ENCODE assay signal across 9 cellular contexts in genomic region chr1:74468982-74469603, GRCh38. TPM values are rescaled to one million over a fixed set of nuclear protein-coding genes. Genes with fewer than 3 reads are reported as not detected.
A peak's percentile ranks its signal among the peaks of the same experiment; 100 is the strongest.
DNase-seq lines count a peak whose midpoint lies in the region; ATAC-seq, FAIRE-seq and TF ChIP-seq lines count a peak whose summit lies in the region.
"Had no signal": no experiment of that assay in that cellular context is flagged by ENCODE, and none has a peak within 500 bp of the region (broad histone marks: within the 10 kb centered on the region; RNA-seq: fewer than 3 reads in every experiment).

No MANE protein-coding gene starts in this region.

- TF ChIP-seq POLR2A in endothelial cell of umbilical vein (IDR thresholded peaks at IDR 0.05; ENCODE audit: low read depth, low read length) (no peak), gastrocnemius medialis (IDR thresholded peaks at IDR 0.05) (no peak)

- H3K4me3 Mint-ChIP-seq in neural progenitor cell = no peak overlapping the region

- peak; percentile 66 for DNase-seq in HT-29 (ENCODE audit: low spot score)
- peak; percentile 27 for DNase-seq in OCI-LY7 (ENCODE audit: low spot score)
- peak; percentile 53 for DNase-seq in endothelial cell of umbilical vein (ENCODE audit: low read depth, low spot score)
- peak; percentile 63 for DNase-seq in neural progenitor cell (ENCODE audit: low spot score)
- no peak for DNase-seq in gastrocnemius medialis
- DNase-seq in islet precursor cell = no peak

- H4K20me1 ChIP-seq in OCI-LY7 (ENCODE audit: insufficient read depth, low read length) (no peaks in the 10 kb centered on the region), endothelial cell of umbilical vein (replicated peaks; ENCODE audit: control insufficient read depth, extremely low read depth, insufficient read depth, low read length) (no peaks in the 10 kb centered on the region), neural progenitor cell (ENCODE audit: low read depth) (no peaks in the 10 kb centered on the region)

- H2AFZ ChIP-seq in OCI-LY7 (ENCODE audit: low read length) (no peak overlapping the region), endothelial cell of umbilical vein (ENCODE audit: low read depth, low read length) (no peak overlapping the region), neural progenitor cell (replicated peaks) (no peak overlapping the region)

- CTCF ChIA-PET in OCI-LY7 (lab: Charles Lee; ENCODE audit: unreplicated experiment) (no interaction called here), endothelial cell of umbilical vein (lab: Charles Lee) (interaction anchor here (0.8 to 1.4 kb wide), 7 partner anchors 9 to 629 kb away, joined by 3 to 6 read pairs (median 4); no protein-coding TSS in a partner anchor)

- H3K79me2 ChIP-seq in OCI-LY7 (ENCODE audit: insufficient read depth, low read depth, low read length) (no peaks in the 10 kb centered on the region), endothelial cell of umbilical vein (ENCODE audit: control insufficient read depth, insufficient read depth, low read length) (no peaks in the 10 kb centered on the region), neural progenitor cell (ENCODE audit: low read depth) (no peaks in the 10 kb centered on the region)

- FAIRE-seq in G401.6 (lab: Jason Lieb, UNC) (peak; percentile 91), endothelial cell of umbilical vein (lab: Jason Lieb, UNC) (peak; percentile 12)

- H3K9me2 ChIP-seq in OCI-LY7 (ENCODE audit: insufficient read depth, low read length) = no peaks in the 10 kb centered on the region

- BruUV-seq in OCI-LY7 (replicated peaks; lab: Mats Ljungman, UMichigan) (no TSS peak), endothelial cell of umbilical vein (replicated peaks; lab: Mats Ljungman, UMichigan) (no TSS peak)

- intact Hi-C loops in OCI-LY7 (cut with micrococcal nuclease; ENCODE audit: unreplicated experiment) (no loop called here), endothelial cell of umbilical vein (cut with micrococcal nuclease) (loop anchor here (2.0 kb wide), 1 partner anchor 628 kb away; no protein-coding TSS in a partner anchor), gastrocnemius medialis (cut with DNase I; ENCODE audit: low total_unique reads) (no loop called here)

- H3F3A ChIP-seq in neural progenitor cell (ENCODE audit: low read depth) = no peaks in the 10 kb centered on the region

- in situ Hi-C loops in gastrocnemius medialis (cut with MboI; ENCODE audit: low sequenced_read_pairs in 4 of 4) = no loop called here

- TF ChIP-seq CTCF in OCI-LY7 (conservative IDR thresholded peaks at IDR 0.05; ENCODE audit: low read length) = peak; percentile 81
- TF ChIP-seq CTCF in endothelial cell of umbilical vein (IDR thresholded peaks at IDR 0.05; ENCODE audit: extremely low read depth in 1 of 2, insufficient read depth in 1 of 2, low read depth in 1 of 2, low read length in 2 of 2) = peak; percentile 27 to 30
- peak; percentile 83 for TF ChIP-seq CTCF in neural progenitor cell (IDR thresholded peaks at IDR 0.05)
- TF ChIP-seq CTCF in gastrocnemius medialis (IDR thresholded peaks at IDR 0.05 in 4 of 5, conservative IDR thresholded peaks at IDR 0.05 in 1 of 5) = peak in 2 of 5 experiments; percentile 33 to 46

- H3K36me3 Mint-ChIP-seq in neural progenitor cell = peaks cover 12% of the 10 kb centered on the region

- H3K9ac ChIP-seq in endothelial cell of umbilical vein (replicated peaks; ENCODE audit: extremely low read depth, insufficient read depth, low read length) (no peak overlapping the region), neural progenitor cell (no peak overlapping the region)

- no peaks in the 10 kb centered on the region for H3K9me1 ChIP-seq in endothelial cell of umbilical vein (replicated peaks; ENCODE audit: control insufficient read depth, extremely low read depth, insufficient read depth, low read length)

- POLR2A ChIA-PET in OCI-LY7 (lab: Charles Lee) = no interaction called here
- POLR2A ChIA-PET in endothelial cell of umbilical vein (lab: Charles Lee) = no interaction called here

- peaks cover 2% of the 10 kb centered on the region for H3K27me3 Mint-ChIP-seq in neural progenitor cell (ENCODE audit: insufficient read depth, low read depth)

- H3K27me3 ChIP-seq in endothelial cell of umbilical vein (ENCODE audit: control insufficient read depth in 2 of 2, insufficient read depth in 2 of 2, low read length in 2 of 2) (no peaks in the 10 kb centered on the region), neural progenitor cell (no peaks in the 10 kb centered on the region), gastrocnemius medialis (no peaks in the 10 kb centered on the region)
- H3K27me3 ChIP-seq: SJSA1 had no signal

- H3K4me1 ChIP-seq in OCI-LY7 (ENCODE audit: insufficient read depth, low read length, poor library complexity, severe bottlenecking) (no peaks in the 10 kb centered on the region), endothelial cell of umbilical vein (ENCODE audit: control insufficient read depth, extremely low read depth, insufficient read depth, low read length) (no peaks in the 10 kb centered on the region), neural progenitor cell (peaks cover 6% of the 10 kb centered on the region), gastrocnemius medialis (peaks cover 0 to 4% of the 10 kb centered on the region in 2 donors)
- H3K4me1 ChIP-seq: SJSA1 had no signal

- H3K27ac ChIP-seq in OCI-LY7 (ENCODE audit: low read depth, low read length, poor library complexity, severe bottlenecking) = no peak overlapping the region
- no peak overlapping the region for H3K27ac ChIP-seq in endothelial cell of umbilical vein (ENCODE audit: insufficient read depth, low read depth, low read length)
- H3K27ac ChIP-seq in neural progenitor cell = no peak overlapping the region
- H3K27ac ChIP-seq in gastrocnemius medialis = no peak overlapping the region
- H3K27ac ChIP-seq: SJSA1 had no signal

- H3K9me3 Mint-ChIP-seq in neural progenitor cell = peaks cover 19% of the 10 kb centered on the region

- H3K4me3 ChIP-seq in OCI-LY7 (ENCODE audit: low read depth, low read length, poor library complexity, severe bottlenecking) (no peak overlapping the region), endothelial cell of umbilical vein (replicated peaks in 1 of 3; ENCODE audit: insufficient read depth in 1 of 3, low read depth in 1 of 3, low read length in 3 of 3) (no peak overlapping the region), neural progenitor cell (no peak overlapping the region), gastrocnemius medialis (no peak overlapping the region)
- H3K4me3 ChIP-seq: SJSA1 had no signal

- ATAC-seq in GM19452 (IDR thresholded peaks at IDR 0.05; ENCODE audit: unreplicated experiment) (no peak), gastrocnemius medialis (no peak)

- H3K36me3 ChIP-seq in OCI-LY7 (ENCODE audit: insufficient read depth, low read length) = no peaks in the 10 kb centered on the region
- H3K36me3 ChIP-seq in endothelial cell of umbilical vein (ENCODE audit: control insufficient read depth in 2 of 2, extremely low read depth in 1 of 2, insufficient read depth in 2 of 2, low read length in 2 of 2) = no peaks in the 10 kb centered on the region
- H3K36me3 ChIP-seq in neural progenitor cell = no peaks in the 10 kb centered on the region
- H3K36me3 ChIP-seq in gastrocnemius medialis = no peaks in the 10 kb centered on the region
- H3K36me3 ChIP-seq: SJSA1 had no signal

- H3K9me3 ChIP-seq in OCI-LY7 (ENCODE audit: low read length) (no peaks in the 10 kb centered on the region), endothelial cell of umbilical vein (replicated peaks; ENCODE audit: control insufficient read depth, insufficient read depth, low read length) (no peaks in the 10 kb centered on the region), neural progenitor cell (ENCODE audit: low read depth) (no peaks in the 10 kb centered on the region), gastrocnemius medialis (no peaks in the 10 kb centered on the region)
- H3K9me3 ChIP-seq: SJSA1 had no signal

- dilution Hi-C loops in endothelial cell of umbilical vein (cut with MboI; ENCODE audit: extremely low pct_ligation_motif_present, low sequenced_read_pairs) = no loop called here

- no peak overlapping the region for H3K4me2 ChIP-seq in OCI-LY7 (ENCODE audit: low read length)
- H3K4me2 ChIP-seq in endothelial cell of umbilical vein (ENCODE audit: insufficient read depth, low read length) = no peak overlapping the region
- no peak overlapping the region for H3K4me2 ChIP-seq in neural progenitor cell

- no peak overlapping the region for H3K27ac Mint-ChIP-seq in neural progenitor cell

- peaks cover 38% of the 10 kb centered on the region for H3K4me1 Mint-ChIP-seq in neural progenitor cell

TF ChIP-seq in endothelial cell of umbilical vein, 7 proteins besides CTCF, POLR2A, EP300 and RAD21:
- TF ChIP-seq POLR2AphosphoS5 (IDR thresholded peaks at IDR 0.05; ENCODE audit: insufficient read depth, low read depth, low read length) (no peak), GATA2 (IDR thresholded peaks at IDR 0.05; ENCODE audit: insufficient read depth, insufficient read length, low read depth, low read length) (no peak), EZH2 (IDR thresholded peaks at IDR 0.05; ENCODE audit: borderline replicate concordance, low read depth, low read length, severe bottlenecking) (no peak), FOS (IDR thresholded peaks at IDR 0.05; ENCODE audit: borderline replicate concordance, insufficient read depth, low read length) (no peak), MAX (IDR thresholded peaks at IDR 0.05; ENCODE audit: insufficient read depth, insufficient read length) (no peak)
TF ChIP-seq in endothelial cell of umbilical vein: peak in this region for 0.

RNA-seq across cellular contexts. Expression of gene LRRC53, which starts 43.3 kb away (rescaled TPM):
- total RNA-seq in HT-29 (2014; rRNA removed; shearing (Covaris generic)) = 0.05 TPM in 1 of 2 replicates, not detected in the other
- total RNA-seq in OCI-LY7 (2014; rRNA removed; shearing (Covaris generic)) = not detected in 2 replicates
- total RNA-seq in OCI-LY7 (2022) = not detected in 2 replicates
- total RNA-seq in endothelial cell of umbilical vein = not detected in 2 replicates
- polyA plus RNA-seq in endothelial cell of umbilical vein = not detected in 2 replicates
- polyA plus RNA-seq in endothelial cell of umbilical vein (2011; cell fraction: cytosol; rRNA removed) = not detected in 2 replicates
- polyA plus RNA-seq in endothelial cell of umbilical vein (2011; cell fraction: nucleus; rRNA removed) = not detected in 2 replicates
- not detected in 2 replicates for polyA plus RNA-seq in endothelial cell of umbilical vein (2012)
- not detected in 2 replicates for polyA minus RNA-seq in endothelial cell of umbilical vein
- not detected for polyA minus RNA-seq in endothelial cell of umbilical vein (2011; cell fraction: cytosol; rRNA and poly(A)+ RNA removed)
- polyA minus RNA-seq in endothelial cell of umbilical vein (2011; cell fraction: nucleus; rRNA and poly(A)+ RNA removed) = not detected in 2 replicates
- not detected in 2 replicates for total RNA-seq in neural progenitor cell (ENCODE audit: low replicate concordance)
- total RNA-seq in gastrocnemius medialis = not detected
- total RNA-seq: SJSA1 had no signal

Comparison
In these comparisons a context has a peak if more than half of its experiments do, and no peak if none do; other contexts are left out.
1. DNase-seq: peak in HT-29 (single experiment), OCI-LY7 (single experiment), endothelial cell of umbilical vein (single experiment) and neural progenitor cell (single experiment); none in gastrocnemius medialis (0 of 2) and islet precursor cell (single experiment).